In genomic region chr19:35757749-35758608, GRCh38 we compare ENCODE assay signal across 1 cellular context.
A peak's percentile ranks its signal among the peaks of the same experiment; 100 is the strongest.
TF ChIP-seq lines count a peak whose summit lies in the region.

Gene PROSER3, plus strand, starts transcription at chr19:35758176. Its CDS starts 40 bp downstream, at chr19:35758216.

TF ChIP-seq in GM12878, 131 proteins besides CTCF, POLR2A, EP300 and RAD21 (continued from another document and continues in another):
- TF ChIP-seq REST (IDR thresholded peaks at IDR 0.05; ENCODE audit: low read depth, low read length) (no peak), NKRF (conservative IDR thresholded peaks at IDR 0.05) (peak; percentile 95), CHD4 (IDR thresholded peaks at IDR 0.05) (no peak), RB1 (IDR thresholded peaks at IDR 0.05; ENCODE audit: borderline replicate concordance) (no peak; the same call in 1 of the 2 replicates), RCOR1 (conservative IDR thresholded peaks at IDR 0.05; ENCODE audit: low read depth, low read length) (0 out of 2 replicates have a peak, but pooled peaks have one; percentile 44), PKNOX1 (IDR thresholded peaks at IDR 0.05) (peak; percentile 99), NFXL1 (IDR thresholded peaks at IDR 0.05; ENCODE audit: borderline replicate concordance) (no peak), ZNF207 (IDR thresholded peaks at IDR 0.05; ENCODE audit: borderline replicate concordance) (peak; percentile 95; the same call in 1 of the 2 replicates), TCF7 (IDR thresholded peaks at IDR 0.05; ENCODE audit: borderline replicate concordance) (peak; percentile 85; the same call in 1 of the 2 replicates), GABPA (IDR thresholded peaks at IDR 0.05; ENCODE audit: low read depth) (no peak; the same call in 1 of the 2 replicates), MTA3 (IDR thresholded peaks at IDR 0.05; ENCODE audit: borderline replicate concordance, low read length) (no peak), MTA2 (IDR thresholded peaks at IDR 0.05; ENCODE audit: low read depth) (0 out of 2 replicates have a peak, but pooled peaks have one; percentile 15), ZNF384 (IDR thresholded peaks at IDR 0.05; ENCODE audit: borderline replicate concordance, low read depth, low read length) (no peak), BHLHE40 (IDR thresholded peaks at IDR 0.05; ENCODE audit: borderline replicate concordance in 1 of 2, low read depth in 2 of 2, low read length in 1 of 2) (peak; percentile 3 to 15; a peak in 1 of 4 replicates), ZNF274 (IDR thresholded peaks at IDR 0.05; ENCODE audit: insufficient read depth, insufficient read length) (no peak), ZBTB33 (IDR thresholded peaks at IDR 0.05) (no peak), USF1 (IDR thresholded peaks at IDR 0.05; ENCODE audit: borderline replicate concordance, extremely low read length, insufficient read depth, low read depth, low read length) (no peak), ZBTB11 (CRISPR knock-in tag; IDR thresholded peaks at IDR 0.05) (no peak), PRDM15 (CRISPR knock-in tag; IDR thresholded peaks at IDR 0.05) (no peak), IRF3 (IDR thresholded peaks at IDR 0.05) (peak; percentile 99), FOS (IDR thresholded peaks at IDR 0.05; ENCODE audit: borderline replicate concordance, extremely low read depth, insufficient read length) (peak; percentile 99), IKZF1 (conservative IDR thresholded peaks at IDR 0.05) (peak; percentile 91), SMC3 (IDR thresholded peaks at IDR 0.05; ENCODE audit: borderline replicate concordance, low read length) (no peak), E2F4 (IDR thresholded peaks at IDR 0.05; ENCODE audit: low read depth, low read length) (peak; percentile 62; the same call in 1 of the 2 replicates), BACH1 (IDR thresholded peaks at IDR 0.05; ENCODE audit: borderline replicate concordance) (peak; percentile 54; the same call in 1 of the 2 replicates), PAX5 (IDR thresholded peaks at IDR 0.05; ENCODE audit: borderline replicate concordance, low read depth, low read length) (no peak), TAF1 (IDR thresholded peaks at IDR 0.05; ENCODE audit: borderline replicate concordance, low read depth, low read length) (peak; percentile 36; the same call in 1 of the 2 replicates), SREBF1 (IDR thresholded peaks at IDR 0.05; ENCODE audit: low read length) (peak; percentile 74), ESRRA (IDR thresholded peaks at IDR 0.05; ENCODE audit: low read length) (no peak; the same call in 1 of the 2 replicates), ATF7 (IDR thresholded peaks at IDR 0.05; ENCODE audit: low read depth) (peak; percentile 46), NFYA (IDR thresholded peaks at IDR 0.05; ENCODE audit: borderline replicate concordance, low read depth, low read length) (peak; percentile 90), KDM1A (IDR thresholded peaks at IDR 0.05; ENCODE audit: borderline replicate concordance) (no peak), SUPT20H (IDR thresholded peaks at IDR 0.05; ENCODE audit: borderline replicate concordance, control insufficient read depth, low read depth, low read length) (no peak), MLLT1 (IDR thresholded peaks at IDR 0.05) (peak; percentile 83), KAT2A (conservative IDR thresholded peaks at IDR 0.05; ENCODE audit: control insufficient read depth, low read depth, low read length) (no peak), POU2F2 (IDR thresholded peaks at IDR 0.05; ENCODE audit: borderline replicate concordance, low read depth, low read length) (0 out of 3 replicates have a peak, but pooled peaks have one; percentile 17)
